In genomic region chr11:69290791-69291190, GRCh38 we compare ENCODE assay signal across 1 cellular context.
TF ChIP-seq lines count a peak whose summit lies in the region.

No MANE protein-coding gene starts in this region.

TF ChIP-seq in H1, 55 proteins besides CTCF, POLR2A, EP300 and RAD21:
- TF ChIP-seq RBBP5 (IDR thresholded peaks at IDR 0.05; ENCODE audit: borderline replicate concordance, low read depth, low read length) (no peak), RNF2 (IDR thresholded peaks at IDR 0.05; ENCODE audit: borderline replicate concordance, low read depth, low read length, missing control alignments, poor library complexity, severe bottlenecking) (no peak), ZNF274 (IDR thresholded peaks at IDR 0.05; ENCODE audit: borderline replicate concordance, extremely low read depth, low read length) (no peak), SP1 (IDR thresholded peaks at IDR 0.05; ENCODE audit: low read depth, low read length) (no peak), CBX5 (IDR thresholded peaks at IDR 0.05; ENCODE audit: low read depth, low read length) (no peak), SIN3A (conservative IDR thresholded peaks at IDR 0.05 in 1 of 2, IDR thresholded peaks at IDR 0.05 in 1 of 2; ENCODE audit: low read depth in 1 of 2, low read length in 2 of 2) (no peak)
